In genomic region chr1:169330927-169331326, GRCh38 we compare ENCODE assay signal across 26 cellular contexts.
"Had no signal": no experiment of that assay in that cellular context is flagged by ENCODE, and none has a peak within 500 bp of the region (broad histone marks: within the 10 kb centered on the region; RNA-seq: fewer than 3 reads in every experiment).

No MANE protein-coding gene starts in this region.

- H3K27ac ChIP-seq: neural progenitor cell, ovary, parathyroid adenoma, psoas muscle, right lobe of liver, sigmoid colon, stomach, thoracic aorta, thyroid gland, tibial nerve, upper lobe of left lung, vagina had no signal

- DNase-seq: natural killer cell; occipital lobe; ovary; posterior cingulate gyrus; psoas muscle; right cardiac atrium; right lobe of liver; sigmoid colon; small intestine; stimulated activated CD4-positive, alpha-beta T cell treated with anti-CD3 and anti-CD28 coated beads, Interleukin-15, amount 100 ng/mL, for 24 hours; stimulated activated CD4-positive, alpha-beta T cell treated with anti-CD3 and anti-CD28 coated beads, Interleukin-2, amount 100 ng/mL, for 24 hours; stimulated activated CD4-positive, alpha-beta T cell treated with anti-CD3 and anti-CD28 coated beads, Interleukin-2, amount 100 ng/mL, for 48 hours; stimulated activated CD4-positive, alpha-beta T cell treated with anti-CD3 and anti-CD28 coated beads, Interleukin-4, amount 100 ng/mL, for 24 hours; stimulated activated naive B cell treated with anti-CD40 and anti-IgM and Interleukin-4, amounts not matched to agents 10 μg/mL and 1 μg/mL and 100 μg/mL, for 72 hours; stimulated activated naive CD4-positive, alpha-beta T cell treated with Interleukin-2 at 50 U/mL for 16 hours; stomach; thyroid gland; trophoblast cell; upper lobe of left lung had no signal

- H3K9ac ChIP-seq: neural progenitor cell, parathyroid adenoma had no signal

- H3K4me1 ChIP-seq: neural progenitor cell, parathyroid adenoma, psoas muscle, right lobe of liver, thyroid gland, upper lobe of left lung, vagina had no signal

- H3K4me3 ChIP-seq: neural progenitor cell, ovary, psoas muscle, right lobe of liver, sigmoid colon, stomach, thoracic aorta, thyroid gland, tibial nerve, upper lobe of left lung, vagina had no signal

- H3K27me3 ChIP-seq: neural progenitor cell, ovary, right lobe of liver, sigmoid colon, stomach, thyroid gland, tibial nerve, upper lobe of left lung, vagina had no signal

- H3K36me3 ChIP-seq: ovary, right lobe of liver, sigmoid colon, thoracic aorta, thyroid gland, vagina had no signal

- H3K4me2 ChIP-seq: neural progenitor cell had no signal

- ATAC-seq: psoas muscle; right cardiac atrium; right lobe of liver; stimulated activated effector memory CD8-positive, alpha-beta T cell treated with anti-CD3 and anti-CD28 coated beads, Interleukin-12 subunit alpha, Interleukin-12 subunit beta, amount 100 ng/mL, for 72 hours; stimulated activated naive B cell treated with anti-CD40 and anti-IgM and Interleukin-4, amounts not matched to agents 10 μg/mL and 1 μg/mL and 100 μg/mL, for 72 hours had no signal

- H3K9me3 ChIP-seq: ovary, psoas muscle, right lobe of liver, thoracic aorta, thyroid gland, vagina had no signal

- H2AFZ ChIP-seq: neural progenitor cell, parathyroid adenoma had no signal

- FAIRE-seq: urothelium cell line had no signal
